8 cellular contexts compared by ENCODE assay signal in the genomic region with DNA sequence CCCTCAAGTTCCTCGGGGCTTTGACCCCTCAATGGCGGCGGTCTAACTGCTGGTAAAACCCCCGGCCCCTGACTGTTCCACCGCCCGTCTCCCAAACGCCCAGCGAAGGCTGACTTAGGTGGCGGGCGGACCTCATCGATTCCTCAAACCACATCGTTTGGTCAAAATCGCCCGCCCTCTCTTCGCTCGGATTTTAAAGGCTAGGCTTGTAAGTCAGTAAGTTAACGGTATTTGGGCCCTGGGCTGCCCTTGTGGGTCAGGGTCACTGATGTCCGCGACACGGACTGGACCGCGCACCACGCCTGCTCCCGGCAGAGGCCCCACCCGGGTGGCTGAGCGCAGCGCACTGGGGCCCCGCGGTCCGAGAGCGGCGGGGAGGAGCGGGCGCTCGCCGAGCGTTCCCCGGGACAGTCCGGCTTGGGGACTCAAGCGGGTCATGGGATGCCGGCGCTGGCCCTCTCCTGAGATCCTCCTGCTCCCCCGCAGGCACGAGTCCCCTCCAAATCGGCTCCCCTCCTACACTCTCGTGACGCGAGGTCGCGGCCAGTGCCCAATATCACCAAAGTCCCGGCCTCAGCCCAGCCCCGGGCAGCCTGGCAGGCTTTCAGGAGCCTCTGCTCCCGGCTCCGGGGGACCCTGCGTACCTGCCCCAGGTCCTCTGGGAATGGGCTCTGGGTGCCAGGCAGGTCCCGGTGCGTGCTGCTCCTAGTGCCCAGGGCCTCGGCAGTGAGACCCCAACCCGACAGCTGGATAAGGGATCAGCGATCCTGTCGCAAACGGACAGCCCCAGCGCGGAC. TPM values are rescaled to one million over a fixed set of nuclear protein-coding genes. Genes with fewer than 3 reads are reported as not detected.
DNase-seq lines count a peak whose midpoint lies in the region; ATAC-seq, FAIRE-seq and TF ChIP-seq lines count a peak whose summit lies in the region.

No MANE protein-coding gene starts in this region.

- CTCF ChIA-PET in GM12878 (lab: Yijun Ruan, JAX): no interaction called here

- H3K9me3 ChIP-seq in GM12878 (replicated peaks; ENCODE audit: control insufficient read depth, insufficient read depth, low read length): no peaks in the 10 kb centered on the region
- H3K9me3 ChIP-seq in mononuclear cell (ENCODE audit: low read depth, low read length): no peaks in the 10 kb centered on the region

- WGBS in GM12878 (ENCODE audit: insufficient coverage, insufficient replicate concordance, low lambda C conversion rate, missing lambda C conversion rate): 16% methylated on average over 60 of the region's 64 CpGs

- ATAC-seq in GM12878: peak; percentile 17
- no peak for ATAC-seq in HG03571 (IDR thresholded peaks at IDR 0.05; ENCODE audit: unreplicated experiment)
- ATAC-seq in HG03521 (IDR thresholded peaks at IDR 0.05; ENCODE audit: unreplicated experiment): no peak

- no peak overlapping the region for H3K9ac ChIP-seq in GM12878 (ENCODE audit: control insufficient read depth, insufficient read depth, low read length)

- RAD21 ChIA-PET in GM12878 (lab: Charles Lee; ENCODE audit: unreplicated experiment): no interaction called here

- H3K27me3 ChIP-seq in GM12878 (replicated peaks in 1 of 2; ENCODE audit: control insufficient read depth in 2 of 2, insufficient read depth in 2 of 2, low read length in 1 of 2) (peaks cover 17 to 33% of the 10 kb centered on the region in 2 experiments), mononuclear cell (ENCODE audit: insufficient read depth, low read length) (peaks cover 90% of the 10 kb centered on the region)

- H4K20me1 ChIP-seq in GM12878 (ENCODE audit: control insufficient read depth, insufficient read depth): no peaks in the 10 kb centered on the region

- intact Hi-C loops in GM12878 (cut with micrococcal nuclease; ENCODE audit: unreplicated experiment): no loop called here

- no peak for TF ChIP-seq EP300 in GM12878 (IDR thresholded peaks at IDR 0.05; ENCODE audit: borderline replicate concordance in 1 of 2, control insufficient read depth in 1 of 2, low read depth in 2 of 2, low read length in 2 of 2)

- SMC1A ChIA-PET in GM12878 (lab: Charles Lee; ENCODE audit: uncharacterized antibody, unreplicated experiment): interaction anchor here (1.4 to 2.4 kb wide), 2 partner anchors 17 to 47 kb away, joined by 5 to 6 read pairs; no protein-coding TSS in a partner anchor

- DNase-seq in stimulated activated CD4-positive, alpha-beta T cell treated with anti-CD3 and anti-CD28 coated beads, Interleukin-12 subunit alpha, Interleukin-12 subunit beta, amount 100 ng/mL, for 4 hours: peak; percentile 6
- no peak for DNase-seq in stimulated activated CD4-positive, alpha-beta T cell treated with anti-CD3 and anti-CD28 coated beads, Interleukin-4, amount 100 ng/mL, for 24 hours
- DNase-seq in GM12878 (ENCODE audit: low read depth, low spot score) (no peak), NOMO-1 treated with dmso at 0.1 percent for 144 hours (lab: John Stamatoyannopoulos, UW; ENCODE audit: unreplicated experiment) (no peak)
- no peak for DNase-seq in activated effector memory CD4-positive, alpha-beta T cell treated with anti-CD3 and anti-CD28 coated beads, Interleukin-2, amount 50 U/mL, for 16 hours

- FAIRE-seq in GM12878 (lab: Jason Lieb, UNC): no peak

- POLR2A ChIA-PET in GM12878 (lab: Charles Lee): no interaction called here

- TF ChIP-seq RAD21 in GM12878 (IDR thresholded peaks at IDR 0.05; ENCODE audit: insufficient read depth, low read depth, low read length): no peak

- H3K4me3 ChIP-seq in GM12878: peak overlapping the region; percentile 58; the same call in 1 of the 2 replicates
- H3K4me3 ChIP-seq in mononuclear cell (ENCODE audit: low read length): peak overlapping the region; percentile 9

- no peak for TF ChIP-seq CTCF in GM12878 (IDR thresholded peaks at IDR 0.05 in 2 of 3, conservative IDR thresholded peaks at IDR 0.05 in 1 of 3; ENCODE audit: control insufficient read depth in 2 of 3, extremely low read depth in 1 of 3, insufficient read depth in 1 of 3, low read depth in 3 of 3, low read length in 3 of 3)

- H3K4me1 ChIP-seq in GM12878 (ENCODE audit: control insufficient read depth, insufficient read depth, low read length): no peaks in the 10 kb centered on the region
- peaks cover 40% of the 10 kb centered on the region for H3K4me1 ChIP-seq in mononuclear cell (ENCODE audit: insufficient read depth, low read length)

- H3K36me3 ChIP-seq in GM12878 (ENCODE audit: control insufficient read depth in 2 of 2, insufficient read depth in 2 of 2, low read length in 1 of 2): no peaks in the 10 kb centered on the region

- in situ Hi-C loops in GM12878 (cut with MboI): no loop called here

- H3K4me2 ChIP-seq in GM12878 (ENCODE audit: control insufficient read depth, insufficient read depth): peak overlapping the region; percentile 86

- TF ChIP-seq POLR2A in GM12878 (IDR thresholded peaks at IDR 0.05; ENCODE audit: low read depth, low read length): no peak

- BruUV-seq in GM12878 (replicated peaks; lab: Mats Ljungman, UMichigan): no TSS peak

- no peaks in the 10 kb centered on the region for H3K79me2 ChIP-seq in GM12878 (ENCODE audit: control insufficient read depth, insufficient read depth, low read length)

- H3K27ac ChIP-seq in GM12878 (ENCODE audit: control insufficient read depth, insufficient read depth): no peak overlapping the region

- no peak overlapping the region; the same call in 1 of the 2 replicates for H2AFZ ChIP-seq in GM12878 (ENCODE audit: control insufficient read depth, low read depth, low read length)

TF ChIP-seq in GM12878, 131 proteins besides CTCF, POLR2A, EP300 and RAD21:
- no peak for TF ChIP-seq IKZF2 (IDR thresholded peaks at IDR 0.05)
- TF ChIP-seq, protein P1, sequence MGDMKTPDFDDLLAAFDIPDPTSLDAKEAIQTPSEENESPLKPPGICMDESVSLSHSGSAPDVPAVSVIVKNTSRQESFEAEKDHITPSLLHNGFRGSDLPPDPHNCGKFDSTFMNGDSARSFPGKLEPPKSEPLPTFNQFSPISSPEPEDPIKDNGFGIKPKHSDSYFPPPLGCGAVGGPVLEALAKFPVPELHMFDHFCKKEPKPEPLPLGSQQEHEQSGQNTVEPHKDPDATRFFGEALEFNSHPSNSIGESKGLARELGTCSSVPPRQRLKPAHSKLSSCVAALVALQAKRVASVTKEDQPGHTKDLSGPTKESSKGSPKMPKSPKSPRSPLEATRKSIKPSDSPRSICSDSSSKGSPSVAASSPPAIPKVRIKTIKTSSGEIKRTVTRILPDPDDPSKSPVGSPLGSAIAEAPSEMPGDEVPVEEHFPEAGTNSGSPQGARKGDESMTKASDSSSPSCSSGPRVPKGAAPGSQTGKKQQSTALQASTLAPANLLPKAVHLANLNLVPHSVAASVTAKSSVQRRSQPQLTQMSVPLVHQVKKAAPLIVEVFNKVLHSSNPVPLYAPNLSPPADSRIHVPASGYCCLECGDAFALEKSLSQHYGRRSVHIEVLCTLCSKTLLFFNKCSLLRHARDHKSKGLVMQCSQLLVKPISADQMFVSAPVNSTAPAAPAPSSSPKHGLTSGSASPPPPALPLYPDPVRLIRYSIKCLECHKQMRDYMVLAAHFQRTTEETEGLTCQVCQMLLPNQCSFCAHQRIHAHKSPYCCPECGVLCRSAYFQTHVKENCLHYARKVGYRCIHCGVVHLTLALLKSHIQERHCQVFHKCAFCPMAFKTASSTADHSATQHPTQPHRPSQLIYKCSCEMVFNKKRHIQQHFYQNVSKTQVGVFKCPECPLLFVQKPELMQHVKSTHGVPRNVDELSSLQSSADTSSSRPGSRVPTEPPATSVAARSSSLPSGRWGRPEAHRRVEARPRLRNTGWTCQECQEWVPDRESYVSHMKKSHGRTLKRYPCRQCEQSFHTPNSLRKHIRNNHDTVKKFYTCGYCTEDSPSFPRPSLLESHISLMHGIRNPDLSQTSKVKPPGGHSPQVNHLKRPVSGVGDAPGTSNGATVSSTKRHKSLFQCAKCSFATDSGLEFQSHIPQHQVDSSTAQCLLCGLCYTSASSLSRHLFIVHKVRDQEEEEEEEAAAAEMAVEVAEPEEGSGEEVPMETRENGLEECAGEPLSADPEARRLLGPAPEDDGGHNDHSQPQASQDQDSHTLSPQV (IDR thresholded peaks at IDR 0.05): no peak
- peak; percentile 85 for TF ChIP-seq SUZ12 (IDR thresholded peaks at IDR 0.05; ENCODE audit: unreplicated experiment)

RNA-seq across cellular contexts. Expression of a gene that starts 1.0 kb away (rescaled TPM):
- 9.2 and 9.6 TPM in 2 replicates for total RNA-seq in GM12878 (2013; cell fraction: nucleolus; rRNA removed)
- total RNA-seq in GM12878 (2014; rRNA removed): 0.68 and 1.2 TPM in 2 replicates
- 1.5 and 1.6 TPM in 2 replicates for total RNA-seq in GM12878 (2014; rRNA removed; fragmentation: Illumina TruSeq; extraction: Trizol)
- 0.87 and 1.2 TPM in 2 replicates for total RNA-seq in GM12878 (2021)
- polyA plus RNA-seq in GM12878 (2011; ENCODE audit: low read depth): 0.79 TPM
- polyA plus RNA-seq in GM12878 (2011; rRNA removed): 5.6 and 8.6 TPM in 2 replicates
- 2.8 and 2.9 TPM in 2 replicates for polyA plus RNA-seq in GM12878 (2011; cell fraction: cytosol; rRNA removed)
- polyA plus RNA-seq in GM12878 (2011; cell fraction: nucleus; rRNA removed): 4.7 and 5.0 TPM in 2 replicates
- polyA plus RNA-seq in GM12878 (2012): 1.1 and 2.4 TPM in 2 replicates
- polyA plus RNA-seq in GM12878 (2014; fragmentation: Illumina TruSeq; extraction: Trizol): 1.1 TPM in 2 replicates
- under 1 TPM; 0.55 to 0.60 TPM for polyA plus RNA-seq in GM12878 (2014; fragmentation: Nextera tagmentation; extraction: Ambion mirVana)
- polyA plus RNA-seq in GM12878 (2014; rRNA removed): 0.81 and 1.2 TPM in 2 replicates
- under 1 TPM; 0.82 to 0.87 TPM for polyA plus RNA-seq in GM12878 (2016; fragmentation: Nextera tagmentation; extraction: Ambion mirVana)
- 7.6 and 13.3 TPM in 2 replicates for polyA minus RNA-seq in GM12878 (2011; rRNA and poly(A)+ RNA removed)
- polyA minus RNA-seq in GM12878 (2011; cell fraction: cytosol; rRNA and poly(A)+ RNA removed): 3.0 and 4.4 TPM in 2 replicates
- polyA minus RNA-seq in GM12878 (2011; cell fraction: nucleus; rRNA and poly(A)+ RNA removed): 4.4 and 5.3 TPM in 2 replicates
- total RNA-seq in mononuclear cell: 1.8 TPM
